Comparison of ENCODE assay signal across 21 cellular contexts in the genomic region with DNA sequence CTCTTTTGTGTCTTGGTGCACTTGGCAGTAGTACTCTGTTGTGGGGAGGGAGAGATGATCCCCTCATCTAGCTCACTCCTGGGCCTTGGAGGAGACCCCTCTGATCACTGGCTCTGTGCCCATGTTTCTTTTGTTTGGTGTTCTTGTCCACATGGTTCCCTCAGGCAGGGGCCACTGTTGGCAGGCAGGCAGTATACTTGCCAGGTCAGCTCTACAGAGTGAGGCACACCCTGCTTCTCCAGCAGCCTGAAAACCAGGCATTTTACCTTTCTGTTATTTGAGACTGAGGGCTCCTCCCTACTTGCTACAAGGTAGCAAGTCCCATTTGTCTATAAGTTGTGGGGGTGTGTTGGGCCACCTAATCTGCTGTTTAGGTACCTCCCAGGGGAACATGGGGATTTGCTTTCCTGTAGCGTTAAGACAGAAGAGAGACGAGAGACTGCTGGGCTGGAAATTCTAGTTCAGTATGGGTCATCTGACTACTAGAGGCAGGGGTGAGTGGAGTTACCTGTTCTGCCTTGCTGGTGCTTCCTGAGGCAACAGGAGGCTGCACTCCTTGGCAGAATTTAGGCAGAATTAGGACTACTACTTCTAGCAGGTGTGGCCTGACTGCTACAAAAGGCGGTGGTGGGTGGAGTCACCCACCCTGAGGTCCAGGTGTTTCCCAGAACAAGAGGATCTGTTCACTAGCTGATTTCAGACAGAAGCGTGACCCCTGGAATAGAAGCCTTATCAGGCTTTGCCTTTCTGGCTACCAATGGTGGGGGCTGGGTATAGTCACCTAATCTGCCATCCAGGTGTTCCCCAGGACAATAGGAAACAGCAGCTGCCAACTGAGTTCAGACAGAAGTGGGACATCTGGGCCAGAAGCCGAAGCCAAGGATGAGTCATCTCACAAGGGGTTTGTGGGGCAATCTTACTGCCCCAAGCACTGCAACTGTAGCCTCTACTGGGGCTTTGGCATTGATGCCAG.
DNase-seq lines count a peak whose midpoint lies in the region; ATAC-seq and TF ChIP-seq lines count a peak whose summit lies in the region.
"Had no signal": no experiment of that assay in that cellular context is flagged by ENCODE, and none has a peak within 500 bp of the region (broad histone marks: within the 10 kb centered on the region; RNA-seq: fewer than 3 reads in every experiment).

No MANE protein-coding gene starts in this region.

- TF ChIP-seq CTCF in mesothelial cell of epicardium (IDR thresholded peaks at IDR 0.05; ENCODE audit: unreplicated experiment) = no peak

- DNase-seq in DMS 273 (lab: John Stamatoyannopoulos, UW; ENCODE audit: unreplicated experiment) (peak; percentile 36), DMS 273 treated with DMSO at 0.1 percent for 48 hours (lab: John Stamatoyannopoulos, UW) (no peak), NCI-H146 (lab: John Stamatoyannopoulos, UW) (peak; percentile 98), RPMI8226 (peak; percentile 93), mesothelial cell of epicardium (ENCODE audit: low spot score in 2 of 2, unreplicated experiment in 2 of 2) (no peak), pons (ENCODE audit: low spot score) (no peak)
- no peak for DNase-seq in activated CD8-positive, alpha-beta T cell treated with anti-CD3 and anti-CD28 coated beads, Interleukin-2, amount 10 ng/mL, durations not matched to agents 7 days and 5 days
- DNase-seq: activated gamma-delta T cell treated with Interleukin-2 at 50 U/mL for 16 hours; amygdala; dermis blood vessel endothelial cell; foreskin fibroblast; hypothalamus; kidney; naive thymus-derived CD8-positive, alpha-beta T cell; NCI-H1694 treated with DMSO at 0.1 percent for 48 hours; sigmoid colon; stimulated activated naive CD4-positive, alpha-beta T cell; tibial artery had no signal

- H3K27me3 Mint-ChIP-seq in mesothelial cell of epicardium (ENCODE audit: low read depth) = no peaks in the 10 kb centered on the region
- no peaks in the 10 kb centered on the region for H3K27me3 Mint-ChIP-seq in activated CD8-positive, alpha-beta T cell treated with anti-CD3 and anti-CD28 coated beads, Interleukin-2, amount 10 ng/mL, durations not matched to agents 7 days and 5 days (ENCODE audit: low read depth)
- H3K27me3 Mint-ChIP-seq: naive thymus-derived CD8-positive, alpha-beta T cell had no signal

- H3K9me3 Mint-ChIP-seq in mesothelial cell of epicardium = peaks cover 28% of the 10 kb centered on the region
- peaks cover 27% of the 10 kb centered on the region for H3K9me3 Mint-ChIP-seq in activated CD8-positive, alpha-beta T cell treated with anti-CD3 and anti-CD28 coated beads, Interleukin-2, amount 10 ng/mL, durations not matched to agents 7 days and 5 days (ENCODE audit: insufficient read depth)

- H3K27ac Mint-ChIP-seq in mesothelial cell of epicardium = peak overlapping the region; percentile 9
- H3K27ac Mint-ChIP-seq in activated CD8-positive, alpha-beta T cell treated with anti-CD3 and anti-CD28 coated beads, Interleukin-2, amount 10 ng/mL, durations not matched to agents 7 days and 5 days = no peak overlapping the region
- H3K27ac Mint-ChIP-seq: naive thymus-derived CD8-positive, alpha-beta T cell had no signal

- H3K36me3 Mint-ChIP-seq in mesothelial cell of epicardium = peaks cover 2% of the 10 kb centered on the region
- no peaks in the 10 kb centered on the region for H3K36me3 Mint-ChIP-seq in activated CD8-positive, alpha-beta T cell treated with anti-CD3 and anti-CD28 coated beads, Interleukin-2, amount 10 ng/mL, durations not matched to agents 7 days and 5 days (ENCODE audit: low read depth)

- ATAC-seq in activated CD8-positive, alpha-beta T cell treated with anti-CD3 and anti-CD28 coated beads, Interleukin-2, amount 10 ng/mL, durations not matched to agents 7 days and 5 days = no peak
- no peak for ATAC-seq in GM19023 (IDR thresholded peaks at IDR 0.05; ENCODE audit: unreplicated experiment)
- ATAC-seq: HepG2; naive thymus-derived CD8-positive, alpha-beta T cell; SK-N-SH treated with all-trans-retinoic acid at 6 μM for 48 hours had no signal

- no peaks in the 10 kb centered on the region for H3K4me1 Mint-ChIP-seq in mesothelial cell of epicardium
- H3K4me1 Mint-ChIP-seq in activated CD8-positive, alpha-beta T cell treated with anti-CD3 and anti-CD28 coated beads, Interleukin-2, amount 10 ng/mL, durations not matched to agents 7 days and 5 days (ENCODE audit: low read depth) = no peaks in the 10 kb centered on the region
- H3K4me1 Mint-ChIP-seq: naive thymus-derived CD8-positive, alpha-beta T cell had no signal

- POLR2A ChIA-PET in activated CD8-positive, alpha-beta T cell treated with anti-CD3 and anti-CD28 coated beads, Interleukin-2, amount 10 ng/mL, durations not matched to agents 7 days and 5 days (lab: Charles Lee) = no interaction called here

- CTCF ChIA-PET in activated CD8-positive, alpha-beta T cell treated with anti-CD3 and anti-CD28 coated beads, Interleukin-2, amount 10 ng/mL, durations not matched to agents 7 days and 5 days (lab: Charles Lee) = no interaction called here

- no peak overlapping the region for H3K4me3 Mint-ChIP-seq in mesothelial cell of epicardium
- no peak overlapping the region for H3K4me3 Mint-ChIP-seq in activated CD8-positive, alpha-beta T cell treated with anti-CD3 and anti-CD28 coated beads, Interleukin-2, amount 10 ng/mL, durations not matched to agents 7 days and 5 days
- H3K4me3 Mint-ChIP-seq: naive thymus-derived CD8-positive, alpha-beta T cell had no signal

Comparison
In these comparisons a context has a peak if more than half of its experiments do, and no peak if none do; other contexts are left out.
1. DNase-seq: peak in DMS 273 (single experiment), NCI-H146 (single experiment) and RPMI8226 (single experiment); none in DMS 273 treated with DMSO at 0.1 percent for 48 hours (single experiment), mesothelial cell of epicardium (0 of 2), activated CD8-positive, alpha-beta T cell treated with anti-CD3 and anti-CD28 coated beads, Interleukin-2, amount 10 ng/mL, durations not matched to agents 7 days and 5 days (single experiment) and pons (single experiment).